ENCODE assay signal across 1 cellular context in genomic region chr17:41785091-41785875, GRCh38.
TF ChIP-seq lines count a peak whose summit lies in the region.

No MANE protein-coding gene starts in this region.

TF ChIP-seq in GM12878, 131 proteins besides CTCF, POLR2A, EP300 and RAD21:
- peak; percentile 14; the same call in 1 of the 2 replicates for TF ChIP-seq ZNF384 (IDR thresholded peaks at IDR 0.05; ENCODE audit: borderline replicate concordance, low read depth, low read length)
- TF ChIP-seq POLR2AphosphoS5 (IDR thresholded peaks at IDR 0.05; ENCODE audit: low read length): no peak
